ENCODE assay signal across 1 cellular context in the genomic region with DNA sequence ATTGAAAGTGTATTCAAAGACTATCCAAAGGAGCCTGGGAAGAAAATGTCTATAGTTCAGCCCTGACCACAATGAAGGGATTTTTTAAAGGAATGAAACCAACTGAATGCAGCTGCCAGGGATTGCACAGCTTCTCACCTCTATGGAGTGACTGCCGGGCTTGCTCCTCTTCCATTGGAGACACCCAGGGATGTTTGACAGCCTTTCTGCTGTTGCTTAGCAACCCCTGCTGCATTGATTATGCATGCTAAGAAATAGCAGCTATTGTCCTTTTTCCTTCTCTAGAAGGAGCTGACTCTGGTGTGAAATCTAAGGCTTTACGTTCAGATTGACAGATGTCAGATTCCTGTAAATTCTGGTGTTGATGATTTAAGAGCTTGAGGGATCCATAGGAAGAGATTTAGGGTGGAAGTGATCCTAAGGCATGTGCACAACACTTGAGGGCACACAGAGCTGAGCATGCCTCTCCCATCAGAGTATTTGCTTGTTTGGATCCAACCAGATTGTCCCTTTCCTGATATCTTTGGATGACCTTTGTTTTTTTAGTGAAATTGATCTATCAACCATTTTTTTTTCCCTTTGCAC.
A peak's percentile ranks its signal among the peaks of the same experiment; 100 is the strongest.
TF ChIP-seq lines count a peak whose summit lies in the region.

No MANE protein-coding gene starts in this region.

TF ChIP-seq in H1, 55 proteins besides CTCF, POLR2A, EP300 and RAD21:
- TF ChIP-seq CREB1 (IDR thresholded peaks at IDR 0.05) (no peak), ATF2 (IDR thresholded peaks at IDR 0.05; ENCODE audit: low read length) (no peak), SIN3A (conservative IDR thresholded peaks at IDR 0.05 in 1 of 2, IDR thresholded peaks at IDR 0.05 in 1 of 2; ENCODE audit: low read depth in 1 of 2, low read length in 2 of 2) (peak; percentile 76 to 82; a peak in 2 of 4 replicates), MAX (IDR thresholded peaks at IDR 0.05) (no peak), SAP30 (IDR thresholded peaks at IDR 0.05; ENCODE audit: insufficient read depth, insufficient replicate concordance, low read length) (no peak), SP1 (IDR thresholded peaks at IDR 0.05; ENCODE audit: low read depth, low read length) (no peak), SIRT6 (IDR thresholded peaks at IDR 0.05; ENCODE audit: low read length) (no peak), SP2 (IDR thresholded peaks at IDR 0.05; ENCODE audit: low read length) (no peak)
TF ChIP-seq in H1: peak in this region for 1.
